In genomic region chr6:123352705-123353104, GRCh38 we compare ENCODE assay signal across 25 cellular contexts.
DNase-seq lines count a peak whose midpoint lies in the region; ATAC-seq and TF ChIP-seq lines count a peak whose summit lies in the region.
"Had no signal": no experiment of that assay in that cellular context is flagged by ENCODE, and none has a peak within 500 bp of the region (broad histone marks: within the 10 kb centered on the region; RNA-seq: fewer than 3 reads in every experiment).

No MANE protein-coding gene starts in this region.

- H4K20me1 ChIP-seq in Loucy (ENCODE audit: insufficient read depth, low read length, poor library complexity, severe bottlenecking) (no peaks in the 10 kb centered on the region), PC-9 (ENCODE audit: insufficient read depth) (no peaks in the 10 kb centered on the region)
- H4K20me1 ChIP-seq: BLaER1 had no signal

- H3K9ac ChIP-seq in Loucy (ENCODE audit: low read depth, low read length, poor library complexity, severe bottlenecking): no peak overlapping the region
- H3K9ac ChIP-seq: BLaER1 had no signal

- no peaks in the 10 kb centered on the region for H3K36me3 Mint-ChIP-seq in activated T-cell treated with anti-CD3 and anti-CD28 coated beads, Interleukin-2, amount 50 U/mL, for 72 hours (ENCODE audit: insufficient read depth in 2 of 2)
- H3K36me3 Mint-ChIP-seq in activated T-cell treated with anti-CD3 and anti-CD28 coated beads, Interleukin-2, amount 50 U/mL, for 4 hours (ENCODE audit: insufficient read depth): no peaks in the 10 kb centered on the region
- no peaks in the 10 kb centered on the region for H3K36me3 Mint-ChIP-seq in T-helper 2 cell treated with Interferon-gamma antibody and Interleukin-4, amounts not matched to agents 5 μg/mL and 100 μg/mL, for 36 hours (ENCODE audit: low read depth)
- H3K36me3 Mint-ChIP-seq: CD14-positive monocyte; CD4-positive, alpha-beta memory T cell; CD4-positive, CD25-positive, alpha-beta regulatory T cell; CD8-positive, alpha-beta memory T cell had no signal

- H3K27ac ChIP-seq in PC-9: no peak overlapping the region
- H3K27ac ChIP-seq: 22Rv1, A549, BLaER1 had no signal

- H3K9me3 ChIP-seq in Loucy (ENCODE audit: insufficient read depth, low read depth, low read length) (no peaks in the 10 kb centered on the region), PC-9 (ENCODE audit: insufficient read depth, low read depth) (no peaks in the 10 kb centered on the region)
- H3K9me3 ChIP-seq: A549, BE2C, BLaER1 had no signal

- H2AFZ ChIP-seq in Loucy (ENCODE audit: low read length) (peak overlapping the region; percentile 60; the same call in 1 of the 2 replicates), PC-9 (peak overlapping the region; percentile 8; the same call in 1 of the 2 replicates)

- H3K36me3 ChIP-seq in Loucy (ENCODE audit: insufficient read depth, low read length): no peaks in the 10 kb centered on the region
- H3K36me3 ChIP-seq in PC-9 (ENCODE audit: low read depth): no peaks in the 10 kb centered on the region
- H3K36me3 ChIP-seq: BE2C, BLaER1 had no signal

- no peak for DNase-seq in activated T-cell treated with anti-CD3 and anti-CD28 coated beads, Interleukin-2, amount 50 U/mL, for 72 hours
- no peak for DNase-seq in activated T-cell treated with anti-CD3 and anti-CD28 coated beads, Interleukin-2, amount 50 U/mL, for 4 hours
- DNase-seq in PC-9: no peak
- no peak for DNase-seq in T-helper 2 cell treated with Interferon-gamma antibody and Interleukin-4, amounts not matched to agents 5 μg/mL and 100 μg/mL, for 36 hours (ENCODE audit: low spot score)
- DNase-seq in AML-193 (lab: John Stamatoyannopoulos, UW): no peak
- DNase-seq in NCI-H345 (lab: John Stamatoyannopoulos, UW): no peak
- DNase-seq: BE2C; C1 segment of cervical spinal cord; CD4-positive, alpha-beta memory T cell; CD4-positive, CD25-positive, alpha-beta regulatory T cell; CD8-positive, alpha-beta memory T cell; COR-L47; DMS 273 treated with DMSO at 0.1 percent for 48 hours; DMS153; DMS53; DMS79; DND-41; EL; GDM1 had no signal

- peak overlapping the region; percentile 21 for H3K27ac Mint-ChIP-seq in activated T-cell treated with anti-CD3 and anti-CD28 coated beads, Interleukin-2, amount 50 U/mL, for 72 hours
- no peak overlapping the region for H3K27ac Mint-ChIP-seq in T-helper 2 cell treated with Interferon-gamma antibody and Interleukin-4, amounts not matched to agents 5 μg/mL and 100 μg/mL, for 36 hours
- H3K27ac Mint-ChIP-seq: CD14-positive monocyte; CD4-positive, alpha-beta memory T cell; CD4-positive, CD25-positive, alpha-beta regulatory T cell; CD8-positive, alpha-beta memory T cell had no signal

- TF ChIP-seq CTCF in Loucy (conservative IDR thresholded peaks at IDR 0.05; ENCODE audit: low read length): no peak
- TF ChIP-seq CTCF in PC-9 (conservative IDR thresholded peaks at IDR 0.05): no peak

- H3K9me3 Mint-ChIP-seq in activated T-cell treated with anti-CD3 and anti-CD28 coated beads, Interleukin-2, amount 50 U/mL, for 72 hours: no peaks in the 10 kb centered on the region
- no peaks in the 10 kb centered on the region for H3K9me3 Mint-ChIP-seq in activated T-cell treated with anti-CD3 and anti-CD28 coated beads, Interleukin-2, amount 50 U/mL, for 4 hours
- H3K9me3 Mint-ChIP-seq in T-helper 2 cell treated with Interferon-gamma antibody and Interleukin-4, amounts not matched to agents 5 μg/mL and 100 μg/mL, for 36 hours: no peaks in the 10 kb centered on the region
- H3K9me3 Mint-ChIP-seq: CD14-positive monocyte had no signal

- no peaks in the 10 kb centered on the region for H3K27me3 Mint-ChIP-seq in activated T-cell treated with anti-CD3 and anti-CD28 coated beads, Interleukin-2, amount 50 U/mL, for 72 hours (ENCODE audit: low read depth)
- H3K27me3 Mint-ChIP-seq in activated T-cell treated with anti-CD3 and anti-CD28 coated beads, Interleukin-2, amount 50 U/mL, for 4 hours (ENCODE audit: low read depth): no peaks in the 10 kb centered on the region
- no peaks in the 10 kb centered on the region for H3K27me3 Mint-ChIP-seq in T-helper 2 cell treated with Interferon-gamma antibody and Interleukin-4, amounts not matched to agents 5 μg/mL and 100 μg/mL, for 36 hours (ENCODE audit: low read depth)
- H3K27me3 Mint-ChIP-seq: CD4-positive, alpha-beta memory T cell; CD4-positive, CD25-positive, alpha-beta regulatory T cell had no signal

- H3K9me2 ChIP-seq in Loucy (replicated peaks; ENCODE audit: low read depth, low read length) (no peaks in the 10 kb centered on the region), PC-9 (ENCODE audit: insufficient read depth) (peaks cover 4% of the 10 kb centered on the region; the same call in 1 of the 2 replicates)

- no peak overlapping the region for H3K4me2 ChIP-seq in Loucy (ENCODE audit: low read depth, low read length, poor library complexity, severe bottlenecking)
- H3K4me2 ChIP-seq in PC-9: no peak overlapping the region
- H3K4me2 ChIP-seq: A549, BLaER1 had no signal

- intact Hi-C loops in PC-9 (cut with micrococcal nuclease; ENCODE audit: unreplicated experiment): no loop called here

- H3F3A ChIP-seq in Loucy (ENCODE audit: low read depth) (no peaks in the 10 kb centered on the region), PC-9 (ENCODE audit: insufficient read depth, low read depth) (no peaks in the 10 kb centered on the region)

- no peak overlapping the region for H3K4me3 ChIP-seq in Loucy (ENCODE audit: low read length, poor library complexity, severe bottlenecking)
- no peak overlapping the region for H3K4me3 ChIP-seq in PC-9
- H3K4me3 ChIP-seq: A549, BLaER1, GM12878 had no signal

- no TSS peak for BruUV-seq in PC-9 (replicated peaks; lab: Mats Ljungman, UMichigan)

- H3K4me3 Mint-ChIP-seq in activated T-cell treated with anti-CD3 and anti-CD28 coated beads, Interleukin-2, amount 50 U/mL, for 72 hours: no peak overlapping the region
- no peak overlapping the region for H3K4me3 Mint-ChIP-seq in activated T-cell treated with anti-CD3 and anti-CD28 coated beads, Interleukin-2, amount 50 U/mL, for 4 hours
- no peak overlapping the region for H3K4me3 Mint-ChIP-seq in T-helper 2 cell treated with Interferon-gamma antibody and Interleukin-4, amounts not matched to agents 5 μg/mL and 100 μg/mL, for 36 hours
- H3K4me3 Mint-ChIP-seq: CD14-positive monocyte; CD4-positive, alpha-beta memory T cell; CD4-positive, CD25-positive, alpha-beta regulatory T cell; CD8-positive, alpha-beta memory T cell had no signal

- POLR2A ChIA-PET in PC-9 (lab: Charles Lee; ENCODE audit: unreplicated experiment): no interaction called here

- CTCF ChIA-PET in PC-9 (lab: Charles Lee): no interaction called here

- ATAC-seq in activated T-cell treated with anti-CD3 and anti-CD28 coated beads, Interleukin-2, amount 50 U/mL, for 72 hours (replicated peaks in 1 of 2): no peak
- ATAC-seq in activated T-cell treated with anti-CD3 and anti-CD28 coated beads, Interleukin-2, amount 50 U/mL, for 4 hours: no peak
- ATAC-seq: A549, GM12878 had no signal

- H3K4me1 Mint-ChIP-seq in activated T-cell treated with anti-CD3 and anti-CD28 coated beads, Interleukin-2, amount 50 U/mL, for 72 hours (ENCODE audit: low read depth): no peaks in the 10 kb centered on the region
- no peaks in the 10 kb centered on the region for H3K4me1 Mint-ChIP-seq in activated T-cell treated with anti-CD3 and anti-CD28 coated beads, Interleukin-2, amount 50 U/mL, for 4 hours (ENCODE audit: low read depth)
- H3K4me1 Mint-ChIP-seq in T-helper 2 cell treated with Interferon-gamma antibody and Interleukin-4, amounts not matched to agents 5 μg/mL and 100 μg/mL, for 36 hours (ENCODE audit: low read depth): no peaks in the 10 kb centered on the region
- H3K4me1 Mint-ChIP-seq: CD14-positive monocyte; CD4-positive, alpha-beta memory T cell; CD4-positive, CD25-positive, alpha-beta regulatory T cell; CD8-positive, alpha-beta memory T cell had no signal

- H3K79me2 ChIP-seq in Loucy (ENCODE audit: insufficient read depth, low read length) (no peaks in the 10 kb centered on the region), PC-9 (ENCODE audit: low read depth) (no peaks in the 10 kb centered on the region)

- peaks cover 6% of the 10 kb centered on the region for H3K4me1 ChIP-seq in Loucy (ENCODE audit: insufficient read depth, low read length, poor library complexity, severe bottlenecking)
- no peaks in the 10 kb centered on the region for H3K4me1 ChIP-seq in PC-9 (replicated peaks; ENCODE audit: insufficient read depth)
- H3K4me1 ChIP-seq: A549, BE2C, BLaER1 had no signal

- no peaks in the 10 kb centered on the region for H3K27me3 ChIP-seq in Loucy (ENCODE audit: insufficient read depth, low read length, poor library complexity, severe bottlenecking)
- H3K27me3 ChIP-seq in PC-9 (ENCODE audit: insufficient read depth, low read depth): no peaks in the 10 kb centered on the region
- H3K27me3 ChIP-seq: BE2C, BLaER1 had no signal
